ENCODE assay signal across 13 cellular contexts in genomic region chr4:151888367-151888866, GRCh38.
DNase-seq lines count a peak whose midpoint lies in the region; ATAC-seq and TF ChIP-seq lines count a peak whose summit lies in the region.
"Had no signal": no experiment of that assay in that cellular context is flagged by ENCODE, and none has a peak within 500 bp of the region (broad histone marks: within the 10 kb centered on the region; RNA-seq: fewer than 3 reads in every experiment).

No MANE protein-coding gene starts in this region.

- TF ChIP-seq CTCF in RWPE1 (conservative IDR thresholded peaks at IDR 0.05; ENCODE audit: low read depth) = no peak

- DNase-seq in activated T-cell treated with anti-CD3 and anti-CD28 coated beads, Interleukin-2, amount 50 U/mL, for 4 hours = no peak
- DNase-seq in activated T-cell treated with anti-CD3 and anti-CD28 coated beads, Interleukin-2, amount 50 U/mL, for 1 hour = no peak
- peak; percentile 36 for DNase-seq in stimulated activated naive B cell treated with anti-CD40 and anti-IgM and Interleukin-4, amounts not matched to agents 10 μg/mL and 1 μg/mL and 100 μg/mL, for 72 hours
- no peak for DNase-seq in NCI-H2107 treated with DMSO at 0.1 percent for 48 hours (lab: John Stamatoyannopoulos, UW; ENCODE audit: unreplicated experiment)
- DNase-seq in C1 segment of cervical spinal cord (lab: John Stamatoyannopoulos, UW) = no peak
- DNase-seq in RWPE1 (ENCODE audit: low spot score) = no peak
- DNase-seq: cortex of kidney, NCI-H187, ovary had no signal

- no peak overlapping the region for H3K27ac ChIP-seq in RWPE1
- H3K27ac ChIP-seq: gastroesophageal sphincter, ovary had no signal

- CTCF ChIA-PET in RWPE1 (lab: Yijun Ruan, JAX) = interaction anchor here (0.5 to 0.6 kb wide), 2 partner anchors 13 to 177 kb away, joined by 3 read pairs; no protein-coding TSS in a partner anchor

- no peaks in the 10 kb centered on the region for H3K27me3 Mint-ChIP-seq in activated T-cell treated with anti-CD3 and anti-CD28 coated beads, Interleukin-2, amount 50 U/mL, for 4 hours (ENCODE audit: low read depth)
- peaks cover 0 to 3% of the 10 kb centered on the region in 2 donors for H3K27me3 Mint-ChIP-seq in stimulated activated naive B cell treated with anti-CD40 and anti-IgM and Interleukin-4, amounts not matched to agents 10 μg/mL and 1 μg/mL and 100 μg/mL, for 72 hours

- H3K4me1 Mint-ChIP-seq in activated T-cell treated with anti-CD3 and anti-CD28 coated beads, Interleukin-2, amount 50 U/mL, for 4 hours (ENCODE audit: low read depth) = peaks cover 21% of the 10 kb centered on the region
- peaks cover 0 to 16% of the 10 kb centered on the region in 2 donors for H3K4me1 Mint-ChIP-seq in stimulated activated naive B cell treated with anti-CD40 and anti-IgM and Interleukin-4, amounts not matched to agents 10 μg/mL and 1 μg/mL and 100 μg/mL, for 72 hours

- H3K4me3 Mint-ChIP-seq in activated T-cell treated with anti-CD3 and anti-CD28 coated beads, Interleukin-2, amount 50 U/mL, for 4 hours = no peak overlapping the region
- H3K4me3 Mint-ChIP-seq in stimulated activated naive B cell treated with anti-CD40 and anti-IgM and Interleukin-4, amounts not matched to agents 10 μg/mL and 1 μg/mL and 100 μg/mL, for 72 hours = peak overlapping the region in 1 of 2 donors; percentile 7

- H3K27ac Mint-ChIP-seq in stimulated activated naive B cell treated with anti-CD40 and anti-IgM and Interleukin-4, amounts not matched to agents 10 μg/mL and 1 μg/mL and 100 μg/mL, for 72 hours = peak overlapping the region; percentile 91

- peak; percentile 66 to 68 for ATAC-seq in activated T-cell treated with anti-CD3 and anti-CD28 coated beads, Interleukin-2, amount 50 U/mL, for 4 hours
- ATAC-seq in GM21786 (IDR thresholded peaks at IDR 0.05; ENCODE audit: unreplicated experiment) = peak; percentile 44
- peak; percentile 48 for ATAC-seq in HG03432 (IDR thresholded peaks at IDR 0.05; ENCODE audit: unreplicated experiment)
- peak; percentile 40 to 71 for ATAC-seq in stimulated activated naive B cell treated with anti-CD40 and anti-IgM and Interleukin-4, amounts not matched to agents 10 μg/mL and 1 μg/mL and 100 μg/mL, for 72 hours (replicated peaks)
- ATAC-seq: gastroesophageal sphincter, Panc1 had no signal

- POLR2A ChIA-PET in RWPE1 (lab: Yijun Ruan, JAX; ENCODE audit: low non-redundant PET) = no interaction called here

- no peaks in the 10 kb centered on the region for H3K36me3 Mint-ChIP-seq in activated T-cell treated with anti-CD3 and anti-CD28 coated beads, Interleukin-2, amount 50 U/mL, for 4 hours (ENCODE audit: insufficient read depth)
- H3K36me3 Mint-ChIP-seq in stimulated activated naive B cell treated with anti-CD40 and anti-IgM and Interleukin-4, amounts not matched to agents 10 μg/mL and 1 μg/mL and 100 μg/mL, for 72 hours = peaks cover 0 to 2% of the 10 kb centered on the region in 2 donors

- no peaks in the 10 kb centered on the region for H3K9me3 Mint-ChIP-seq in activated T-cell treated with anti-CD3 and anti-CD28 coated beads, Interleukin-2, amount 50 U/mL, for 4 hours
- H3K9me3 Mint-ChIP-seq in stimulated activated naive B cell treated with anti-CD40 and anti-IgM and Interleukin-4, amounts not matched to agents 10 μg/mL and 1 μg/mL and 100 μg/mL, for 72 hours = peaks cover 0 to 2% of the 10 kb centered on the region in 2 donors
